9 cellular contexts compared by ENCODE assay signal in the genomic region with DNA sequence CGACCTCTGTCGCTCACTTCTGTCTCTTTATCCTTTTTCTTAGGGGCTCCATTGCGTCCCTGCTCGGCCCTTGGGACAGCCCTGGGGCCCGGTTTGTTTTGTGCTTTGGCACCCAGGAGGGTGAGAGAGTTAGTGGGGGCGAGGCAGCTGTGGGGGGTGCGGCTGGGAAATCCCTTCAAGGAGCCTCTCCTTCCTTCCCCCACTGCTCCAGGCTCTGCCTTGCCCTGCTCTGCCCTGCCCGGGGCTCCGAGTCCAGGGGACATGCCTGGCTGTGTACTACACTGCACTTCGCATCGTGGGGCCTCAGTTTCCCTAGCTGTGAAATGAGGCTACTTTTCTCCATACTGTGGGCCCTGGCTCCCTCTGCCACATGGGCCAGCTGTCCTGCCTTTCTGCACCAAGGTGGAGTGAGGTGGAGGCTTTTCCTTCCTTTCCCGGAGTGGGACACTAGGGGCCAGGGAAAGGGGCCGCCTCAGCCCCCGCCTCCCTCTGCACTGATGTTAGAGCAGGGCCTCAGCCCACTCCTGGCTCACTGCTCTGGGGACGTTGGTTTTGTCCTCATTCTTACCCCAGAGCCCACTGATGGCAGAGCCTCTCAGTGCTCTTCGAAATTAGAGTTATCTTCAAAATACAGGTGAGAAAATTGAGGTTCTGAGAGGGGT. TPM values are rescaled to one million over a fixed set of nuclear protein-coding genes. Genes with fewer than 3 reads are reported as not detected.
DNase-seq lines count a peak whose midpoint lies in the region; ATAC-seq, FAIRE-seq and TF ChIP-seq lines count a peak whose summit lies in the region.
"Had no signal": no experiment of that assay in that cellular context is flagged by ENCODE, and none has a peak within 500 bp of the region (broad histone marks: within the 10 kb centered on the region; RNA-seq: fewer than 3 reads in every experiment).

No MANE protein-coding gene starts in this region.

- no peak overlapping the region for H3K56ac ChIP-seq in H1 (replicated peaks; ENCODE audit: insufficient read length, low read depth, low read length)

- no peaks in the 10 kb centered on the region for H3K9me2 ChIP-seq in OCI-LY1 (ENCODE audit: low read depth, low read length)

- ATAC-seq in GM19395 (IDR thresholded peaks at IDR 0.05; ENCODE audit: unreplicated experiment) = no peak

- H3K27ac Mint-ChIP-seq in neural crest cell (ENCODE audit: unreplicated experiment) = peak overlapping the region; percentile 94

- H3K27ac ChIP-seq in C4-2B = peak overlapping the region; percentile 33
- H3K27ac ChIP-seq in OCI-LY1 (ENCODE audit: low read depth, low read length, poor library complexity, severe bottlenecking) = no peak overlapping the region
- no peak overlapping the region for H3K27ac ChIP-seq in H1 (ENCODE audit: low read depth, low read length)

- no peak for DNase-seq in H1 (ENCODE audit: low read depth in 1 of 2, low spot score in 2 of 2)
- DNase-seq in neural crest cell (ENCODE audit: low read depth, low spot score) = no peak
- no peak for DNase-seq in DMS153 treated with DMSO at 0.1 percent for 48 hours (lab: John Stamatoyannopoulos, UW; ENCODE audit: unreplicated experiment)
- DNase-seq in H4 (ENCODE audit: low spot score) = no peak
- no peak for DNase-seq in NCI-H1092 treated with DMSO at 0.1 percent for 48 hours (lab: John Stamatoyannopoulos, UW)
- DNase-seq: activated effector memory CD4-positive, alpha-beta T cell treated with anti-CD3 and anti-CD28 coated beads, Interleukin-2, amount 50 U/mL, for 16 hours had no signal

- peaks cover 13% of the 10 kb centered on the region for H3K23me2 ChIP-seq in H1 (ENCODE audit: low read depth, low read length)

- POLR2A ChIA-PET in H1 (lab: Charles Lee; ENCODE audit: partially characterized antibody) = interaction anchor here (0.6 to 2.8 kb wide), 7 partner anchors 10 to 770 kb away, joined by 3 to 22 read pairs (median 4); partner anchors contain the start of gene ALKBH5

- no peaks in the 10 kb centered on the region for H3K27me3 Mint-ChIP-seq in neural crest cell (ENCODE audit: low read depth)

- 0 out of 2 replicates have a peak overlapping the region, but pooled peaks have one; percentile 51 for H4K8ac ChIP-seq in H1 (ENCODE audit: extremely low read depth, insufficient read depth, low read length)

- H3K79me2 ChIP-seq in OCI-LY1 (ENCODE audit: insufficient read depth, low read length) (no peaks in the 10 kb centered on the region), H1 (ENCODE audit: control insufficient read depth in 1 of 2, insufficient read depth in 2 of 2, low read length in 2 of 2) (peaks cover 8 to 56% of the 10 kb centered on the region in 2 experiments)

- no peak for FAIRE-seq in H1 (lab: Jason Lieb, UNC)

- TF ChIP-seq POLR2A in H1 (IDR thresholded peaks at IDR 0.05; ENCODE audit: control extremely low read depth in 1 of 2, low read depth in 2 of 2, low read length in 2 of 2) = no peak

- H3K4me1 ChIP-seq in OCI-LY1 (ENCODE audit: insufficient read depth, low read length, severe bottlenecking) = peaks cover 20% of the 10 kb centered on the region
- H3K4me1 ChIP-seq in H1 (replicated peaks in 1 of 4; ENCODE audit: control insufficient read depth in 3 of 4, insufficient read depth in 4 of 4, low read length in 3 of 4) = peaks cover 0 to 18% (median 12%) of the 10 kb centered on the region in 4 experiments; a peak in 6 of 7 replicates

- H3K27me3 ChIP-seq in OCI-LY1 (ENCODE audit: insufficient read depth, low read length) = no peaks in the 10 kb centered on the region
- no peaks in the 10 kb centered on the region for H3K27me3 ChIP-seq in H1 (replicated peaks in 1 of 4; ENCODE audit: control insufficient read depth in 3 of 4, extremely low read depth in 1 of 4, insufficient read depth in 3 of 4, low read length in 3 of 4)

- H2AFZ ChIP-seq in OCI-LY1 (ENCODE audit: low read length) (no peak overlapping the region), H1 (ENCODE audit: low read length) (no peak overlapping the region)

- H2BK15ac ChIP-seq in H1 (ENCODE audit: low read length) = no peak overlapping the region

- TF ChIP-seq CTCF in C4-2B (conservative IDR thresholded peaks at IDR 0.05) (no peak), OCI-LY1 (IDR thresholded peaks at IDR 0.05; ENCODE audit: low read length) (no peak), H1 (IDR thresholded peaks at IDR 0.05; ENCODE audit: control extremely low read depth in 1 of 3, insufficient read depth in 1 of 3, low read depth in 1 of 3, low read length in 3 of 3) (no peak), neural crest cell (conservative IDR thresholded peaks at IDR 0.05) (no peak)

- H2BK12ac ChIP-seq in H1 (ENCODE audit: low read depth, low read length) = peak overlapping the region; percentile 60; the same call in 1 of the 2 replicates

- no peaks in the 10 kb centered on the region for H3K9me3 Mint-ChIP-seq in neural crest cell

- no peaks in the 10 kb centered on the region for H3K36me3 Mint-ChIP-seq in neural crest cell (ENCODE audit: low read depth)

- peak overlapping the region; percentile 3 for H4K5ac ChIP-seq in H1 (ENCODE audit: insufficient read length, low read depth, low read length)

- peaks cover 41% of the 10 kb centered on the region for H3K79me1 ChIP-seq in H1 (ENCODE audit: low read depth, low read length)

- no peak overlapping the region for H2BK20ac ChIP-seq in H1 (ENCODE audit: low read length)

- H3K4me2 ChIP-seq in OCI-LY1 (ENCODE audit: low read length) (peak overlapping the region; percentile 99), H1 (ENCODE audit: insufficient read depth in 1 of 2, low read depth in 2 of 2, low read length in 2 of 2) (peak overlapping the region; percentile 84 to 95)

- peak overlapping the region; percentile 85 for H3K9ac ChIP-seq in OCI-LY1 (ENCODE audit: low read length)
- H3K9ac ChIP-seq in H1 (replicated peaks in 1 of 4; ENCODE audit: extremely low read depth in 1 of 4, low read depth in 3 of 4, low read length in 3 of 4) = peak overlapping the region in 3 of 4 experiments; percentile 56 to 87 (median 71); a peak in 6 of 7 replicates

- no peaks in the 10 kb centered on the region for H3K36me3 ChIP-seq in OCI-LY1 (ENCODE audit: insufficient read depth, low read length)
- H3K36me3 ChIP-seq in H1 (ENCODE audit: control insufficient read depth in 2 of 4, insufficient read depth in 4 of 4, low read length in 3 of 4) = no peaks in the 10 kb centered on the region

- no peak for TF ChIP-seq EP300 in H1 (IDR thresholded peaks at IDR 0.05; ENCODE audit: borderline replicate concordance in 1 of 2, low read depth in 2 of 2, low read length in 2 of 2)

- H3K14ac ChIP-seq in H1 (ENCODE audit: insufficient read length) = peak overlapping the region; percentile 40

- no peaks in the 10 kb centered on the region for H3F3A ChIP-seq in OCI-LY1 (ENCODE audit: insufficient read depth, low read length)

- no peak overlapping the region for H2BK120ac ChIP-seq in H1 (replicated peaks; ENCODE audit: low read depth, low read length)

- no peak for TF ChIP-seq RAD21 in H1 (IDR thresholded peaks at IDR 0.05 in 1 of 2, conservative IDR thresholded peaks at IDR 0.05 in 1 of 2; ENCODE audit: low read depth in 2 of 2, low read length in 2 of 2)

- WGBS in H1 (ENCODE audit: extremely low coverage in 1 of 2, insufficient coverage in 1 of 2, insufficient read length in 1 of 2, insufficient replicate concordance in 2 of 2, low coverage in 1 of 2, low lambda C conversion rate in 2 of 2, missing lambda C conversion rate in 1 of 2), 2 experiments = 42% methylated on average over 13 of the region's 16 CpGs; no CpG with 5 or more reads in 1 of the 2 experiments

- H3K9me3 ChIP-seq in OCI-LY1 (ENCODE audit: low read length) (no peaks in the 10 kb centered on the region), H1 (ENCODE audit: insufficient read depth in 2 of 2, low read depth in 1 of 2, low read length in 1 of 2) (no peaks in the 10 kb centered on the region)

- H3K4me1 Mint-ChIP-seq in neural crest cell = peaks cover 63% of the 10 kb centered on the region

- no peak overlapping the region for H4K91ac ChIP-seq in H1 (replicated peaks; ENCODE audit: insufficient read length, low read length)

- peak overlapping the region; percentile 92 for H3K4ac ChIP-seq in H1 (replicated peaks; ENCODE audit: insufficient read length, low read depth, low read length)

- H2BK5ac ChIP-seq in H1 (ENCODE audit: low read depth, low read length) = no peak overlapping the region

- H4K20me1 ChIP-seq in OCI-LY1 (ENCODE audit: insufficient read depth, low read length) = no peaks in the 10 kb centered on the region
- H4K20me1 ChIP-seq in H1 (replicated peaks in 1 of 2; ENCODE audit: control insufficient read depth in 1 of 2, insufficient read depth in 2 of 2, low read length in 2 of 2) = peaks cover 15 to 25% of the 10 kb centered on the region in 2 experiments

- peak overlapping the region; percentile 91 for H3K4me3 ChIP-seq in OCI-LY1 (ENCODE audit: low read depth, low read length, poor library complexity, severe bottlenecking)
- peak overlapping the region; percentile 83 to 98 (median 87) for H3K4me3 ChIP-seq in H1 (ENCODE audit: extremely low read depth in 1 of 4, insufficient read depth in 2 of 4, low read depth in 3 of 4, low read length in 4 of 4)

- peak overlapping the region; percentile 96 for H3K4me3 Mint-ChIP-seq in neural crest cell

- CTCF ChIA-PET in H1 (lab: Charles Lee; ENCODE audit: partially characterized antibody) = interaction anchor here (1.5 to 8.4 kb wide), 4 partner anchors 10 to 48 kb away, joined by 4 to 76 read pairs (median 8); no protein-coding TSS in a partner anchor

- 0 out of 2 replicates have a peak overlapping the region, but pooled peaks have one; percentile 75 for H2AK5ac ChIP-seq in H1 (ENCODE audit: low read depth, low read length)

- H3K18ac ChIP-seq in H1 (ENCODE audit: extremely low read depth, low read length) = no peak overlapping the region; the same call in 1 of the 2 replicates

- peak overlapping the region; percentile 3 for H3K23ac ChIP-seq in H1 (ENCODE audit: insufficient read length)

RNA-seq across cellular contexts. Expression of gene LLGL1, which starts 1.0 kb away (rescaled TPM):
- total RNA-seq in H1 (2021; fragmentation: NEBNext Ultra II Directional; extraction: Animal tissue kit (Norgen Biotek cat#: 25700)) = 71.3 and 72.8 TPM in 2 replicates
- polyA plus RNA-seq in H1 (2011; rRNA removed) = 107 and 137 TPM in 2 replicates
- 95.0 TPM for polyA plus RNA-seq in H1 (2011; cell fraction: cytosol; rRNA removed)
- polyA plus RNA-seq in H1 (2011; cell fraction: nucleus; rRNA removed) = 119 TPM
- polyA plus RNA-seq in H1 (2012, experiment 1 of 2) = 45.9 to 70.7 TPM (median 65.3 TPM) in 4 replicates
- polyA plus RNA-seq in H1 (2012, experiment 2 of 2) = 66.3 TPM
- 30.5 TPM for polyA plus RNA-seq in H1 (2013, experiment 1 of 2)
- 29.6 TPM for polyA plus RNA-seq in H1 (2013, experiment 2 of 2)
- 61.7 and 89.9 TPM in 2 replicates for polyA minus RNA-seq in H1 (2011; rRNA and poly(A)+ RNA removed)
- 61.0 TPM for polyA minus RNA-seq in H1 (2011; cell fraction: cytosol; rRNA and poly(A)+ RNA removed)
- polyA minus RNA-seq in H1 (2011; cell fraction: nucleus; rRNA and poly(A)+ RNA removed) = 46.1 TPM
- total RNA-seq in neural crest cell = 93.3 and 99.3 TPM in 2 replicates
- 12.1 and 14.0 TPM in 2 replicates for total RNA-seq in H4 (2014; rRNA removed; shearing (Covaris generic))

RNA-seq across cellular contexts. Expression of gene FLII, which starts 32.1 kb away (rescaled TPM):
- total RNA-seq in H1 (2021; fragmentation: NEBNext Ultra II Directional; extraction: Animal tissue kit (Norgen Biotek cat#: 25700)) = 300 and 324 TPM in 2 replicates
- 549 and 674 TPM in 2 replicates for polyA plus RNA-seq in H1 (2011; rRNA removed)
- 437 TPM for polyA plus RNA-seq in H1 (2011; cell fraction: cytosol; rRNA removed)
- polyA plus RNA-seq in H1 (2011; cell fraction: nucleus; rRNA removed) = 871 TPM
- polyA plus RNA-seq in H1 (2012, experiment 1 of 2) = 271 to 422 TPM (median 386 TPM) in 4 replicates
- 333 TPM for polyA plus RNA-seq in H1 (2012, experiment 2 of 2)
- 161 TPM for polyA plus RNA-seq in H1 (2013, experiment 1 of 2)
- polyA plus RNA-seq in H1 (2013, experiment 2 of 2) = 153 TPM
- 400 and 457 TPM in 2 replicates for polyA minus RNA-seq in H1 (2011; rRNA and poly(A)+ RNA removed)
- 246 TPM for polyA minus RNA-seq in H1 (2011; cell fraction: cytosol; rRNA and poly(A)+ RNA removed)
- 198 TPM for polyA minus RNA-seq in H1 (2011; cell fraction: nucleus; rRNA and poly(A)+ RNA removed)
- 181 and 183 TPM in 2 replicates for total RNA-seq in neural crest cell
- 128 and 139 TPM in 2 replicates for total RNA-seq in H4 (2014; rRNA removed; shearing (Covaris generic))

RNA-seq across cellular contexts. Expression of gene MIEF2, which starts 34.0 kb away (rescaled TPM):
- total RNA-seq in H1 (2021; fragmentation: NEBNext Ultra II Directional; extraction: Animal tissue kit (Norgen Biotek cat#: 25700)) = 9.9 and 12.4 TPM in 2 replicates
- 24.9 and 39.6 TPM in 2 replicates for polyA plus RNA-seq in H1 (2011; rRNA removed)
- 25.9 TPM for polyA plus RNA-seq in H1 (2011; cell fraction: cytosol; rRNA removed)
- 28.3 TPM for polyA plus RNA-seq in H1 (2011; cell fraction: nucleus; rRNA removed)
- 6.3 to 11.5 TPM (median 11.1 TPM) in 4 replicates for polyA plus RNA-seq in H1 (2012, experiment 1 of 2)
- polyA plus RNA-seq in H1 (2012, experiment 2 of 2) = 9.9 TPM
- polyA plus RNA-seq in H1 (2013, experiment 1 of 2) = 4.7 TPM
- polyA plus RNA-seq in H1 (2013, experiment 2 of 2) = 4.4 TPM
- 10.8 and 14.9 TPM in 2 replicates for polyA minus RNA-seq in H1 (2011; rRNA and poly(A)+ RNA removed)
- polyA minus RNA-seq in H1 (2011; cell fraction: cytosol; rRNA and poly(A)+ RNA removed) = 20.9 TPM
- polyA minus RNA-seq in H1 (2011; cell fraction: nucleus; rRNA and poly(A)+ RNA removed) = 23.0 TPM
- 8.8 and 12.2 TPM in 2 replicates for total RNA-seq in neural crest cell
- total RNA-seq in H4 (2014; rRNA removed; shearing (Covaris generic)) = 4.1 and 5.0 TPM in 2 replicates

RNA-seq across cellular contexts. Expression of gene ALKBH5, which starts 42.8 kb away (rescaled TPM):
- 86.4 and 86.6 TPM in 2 replicates for total RNA-seq in H1 (2021; fragmentation: NEBNext Ultra II Directional; extraction: Animal tissue kit (Norgen Biotek cat#: 25700))
- 63.7 and 66.5 TPM in 2 replicates for polyA plus RNA-seq in H1 (2011; rRNA removed)
- 58.7 TPM for polyA plus RNA-seq in H1 (2011; cell fraction: cytosol; rRNA removed)
- polyA plus RNA-seq in H1 (2011; cell fraction: nucleus; rRNA removed) = 46.3 TPM
- polyA plus RNA-seq in H1 (2012, experiment 1 of 2) = 39.8 to 45.6 TPM (median 42.8 TPM) in 4 replicates
- 74.9 TPM for polyA plus RNA-seq in H1 (2012, experiment 2 of 2)
- 45.3 TPM for polyA plus RNA-seq in H1 (2013, experiment 1 of 2)
- 45.3 TPM for polyA plus RNA-seq in H1 (2013, experiment 2 of 2)
- polyA minus RNA-seq in H1 (2011; rRNA and poly(A)+ RNA removed) = 74.1 and 101 TPM in 2 replicates
- 76.5 TPM for polyA minus RNA-seq in H1 (2011; cell fraction: cytosol; rRNA and poly(A)+ RNA removed)
- polyA minus RNA-seq in H1 (2011; cell fraction: nucleus; rRNA and poly(A)+ RNA removed) = 35.4 TPM
- 104 and 109 TPM in 2 replicates for total RNA-seq in neural crest cell
- 58.2 and 63.1 TPM in 2 replicates for total RNA-seq in H4 (2014; rRNA removed; shearing (Covaris generic))
